In the genomic region with DNA sequence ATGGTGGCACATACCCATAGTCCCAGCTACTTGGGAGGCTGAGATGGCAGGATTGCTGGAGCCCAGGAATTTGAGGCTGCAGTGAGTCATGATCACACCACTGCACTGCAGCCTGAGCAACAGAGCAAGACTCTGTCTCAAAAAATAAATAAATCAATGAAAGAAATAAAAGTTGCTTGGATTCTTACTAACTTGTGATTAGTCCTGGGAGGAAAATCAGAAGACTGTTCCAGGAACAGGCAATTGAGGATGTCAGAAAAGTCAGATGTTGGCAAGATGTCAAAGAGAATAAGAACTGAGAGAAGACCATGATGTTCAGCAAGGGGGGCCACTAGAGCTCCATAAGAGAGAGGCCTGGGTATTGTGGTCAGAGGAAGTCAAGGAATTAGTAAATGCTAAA, we compare ENCODE assay signal across 14 cellular contexts. TPM values are rescaled to one million over a fixed set of nuclear protein-coding genes. Genes with fewer than 3 reads are reported as not detected.
DNase-seq lines count a peak whose midpoint lies in the region; ATAC-seq and TF ChIP-seq lines count a peak whose summit lies in the region.
"Not testable (repeated sequence)": the region's sequence is repeated elsewhere in the genome, so short reads cannot be mapped to it uniquely, and the experiment has no call there.
"Had no signal": no experiment of that assay in that cellular context is flagged by ENCODE, and none has a peak within 500 bp of the region (broad histone marks: within the 10 kb centered on the region; RNA-seq: fewer than 3 reads in every experiment).

No MANE protein-coding gene starts in this region.

- H3K4me2 ChIP-seq in Loucy (ENCODE audit: low read depth, low read length, poor library complexity, severe bottlenecking); trophoblast cell (ENCODE audit: low read length): not testable (repeated sequence)

- not testable (repeated sequence) for H3K79me2 ChIP-seq in Loucy (ENCODE audit: insufficient read depth, low read length); trophoblast cell (ENCODE audit: control insufficient read depth, insufficient read depth, low read length, poor library complexity)

- H3K36me3 Mint-ChIP-seq in T-helper 17 cell (ENCODE audit: low read depth); type B pancreatic cell: not testable (repeated sequence)

- not testable (repeated sequence) for H3K9me3 Mint-ChIP-seq in type B pancreatic cell

- peak overlapping the region; percentile 71 for H3K27ac Mint-ChIP-seq in T-helper 17 cell
- H3K27ac Mint-ChIP-seq in type B pancreatic cell = peak overlapping the region; percentile 72

- TF ChIP-seq POLR2A in breast epithelium (IDR thresholded peaks at IDR 0.05) = not testable (repeated sequence)

- not testable (repeated sequence) for H3K4me1 Mint-ChIP-seq in T-helper 17 cell
- peaks cover 12% of the 10 kb centered on the region for H3K4me1 Mint-ChIP-seq in type B pancreatic cell (ENCODE audit: unreplicated experiment)

- H3K4ac ChIP-seq in trophoblast cell (ENCODE audit: low read depth, low read length) = not testable (repeated sequence)

- H3K9me3 ChIP-seq in Loucy (ENCODE audit: insufficient read depth, low read depth, low read length); T-helper 17 cell (ENCODE audit: control insufficient read depth, low read length, poor library complexity, severe bottlenecking); breast epithelium; trophoblast cell (ENCODE audit: insufficient read depth, low read depth, low read length): not testable (repeated sequence)

- intact Hi-C loops in breast epithelium (cut with DNase I; ENCODE audit: low total_unique reads) = not testable (repeated sequence)

- peak overlapping the region; percentile 6 for H4K91ac ChIP-seq in trophoblast cell (ENCODE audit: low read depth, low read length)

- peaks cover 39% of the 10 kb centered on the region for H3K4me1 ChIP-seq in Loucy (ENCODE audit: insufficient read depth, low read length, poor library complexity, severe bottlenecking)
- not testable (repeated sequence) for H3K4me1 ChIP-seq in breast epithelium; trophoblast cell (ENCODE audit: control insufficient read depth in 1 of 2, insufficient read depth in 2 of 2, low read length in 2 of 2)

- H3K36me3 ChIP-seq in Loucy (ENCODE audit: insufficient read depth, low read length); breast epithelium; trophoblast cell (ENCODE audit: control insufficient read depth in 1 of 2, insufficient read depth in 2 of 2, low read length in 2 of 2): not testable (repeated sequence)

- not testable (repeated sequence) for H4K12ac ChIP-seq in trophoblast cell (ENCODE audit: low read depth, low read length)

- H3K27ac ChIP-seq in breast epithelium = peak overlapping the region; percentile 21 to 63
- H3K27ac ChIP-seq in trophoblast cell (ENCODE audit: low read depth, low read length) = not testable (repeated sequence)

- not testable (repeated sequence) for H3K79me1 ChIP-seq in trophoblast cell (ENCODE audit: low read length)

- not testable (repeated sequence) for H3K18ac ChIP-seq in trophoblast cell (ENCODE audit: low read length)

- not testable (repeated sequence) for H2AK5ac ChIP-seq in trophoblast cell (ENCODE audit: low read length)

- H3K27me3 ChIP-seq in Loucy (ENCODE audit: insufficient read depth, low read length, poor library complexity, severe bottlenecking); breast epithelium; trophoblast cell (ENCODE audit: insufficient read depth, low read length): not testable (repeated sequence)

- H3K27me3 Mint-ChIP-seq in T-helper 17 cell = peaks cover 14% of the 10 kb centered on the region
- H3K27me3 Mint-ChIP-seq in type B pancreatic cell = not testable (repeated sequence)

- H3K4me3 ChIP-seq in Loucy (ENCODE audit: low read length, poor library complexity, severe bottlenecking); breast epithelium; fibroblast of mammary gland (ENCODE audit: control insufficient read depth, low read depth, low read length); trophoblast cell (ENCODE audit: low read depth, low read length): not testable (repeated sequence)

- ATAC-seq in T-helper 17 cell = not testable (repeated sequence)

- H2AFZ ChIP-seq in Loucy (ENCODE audit: low read length); trophoblast cell (ENCODE audit: insufficient read depth, low read length, poor library complexity): not testable (repeated sequence)

- H3K9ac ChIP-seq in Loucy (ENCODE audit: low read depth, low read length, poor library complexity, severe bottlenecking) = peak overlapping the region; percentile 53
- H3K9ac ChIP-seq in trophoblast cell (ENCODE audit: low read length) = not testable (repeated sequence)

- TF ChIP-seq CTCF in Loucy (conservative IDR thresholded peaks at IDR 0.05; ENCODE audit: low read length); breast epithelium (IDR thresholded peaks at IDR 0.05); fibroblast of mammary gland (conservative IDR thresholded peaks at IDR 0.05; ENCODE audit: control insufficient read depth, insufficient read depth, low read depth, low read length); type B pancreatic cell (conservative IDR thresholded peaks at IDR 0.05): not testable (repeated sequence)

- H2BK12ac ChIP-seq in trophoblast cell (ENCODE audit: low read length) = not testable (repeated sequence)

- H3F3A ChIP-seq in Loucy (ENCODE audit: low read depth) = not testable (repeated sequence)

- H4K20me1 ChIP-seq in Loucy (ENCODE audit: insufficient read depth, low read length, poor library complexity, severe bottlenecking) = not testable (repeated sequence)

- not testable (repeated sequence) for H2BK5ac ChIP-seq in trophoblast cell (ENCODE audit: low read depth, low read length, poor library complexity)

- H2BK120ac ChIP-seq in trophoblast cell (ENCODE audit: insufficient read depth, low read length, poor library complexity) = peak overlapping the region; percentile 33

- H3K9me2 ChIP-seq in Loucy (replicated peaks; ENCODE audit: low read depth, low read length) = not testable (repeated sequence)

- H3K14ac ChIP-seq in trophoblast cell (ENCODE audit: low read length) = not testable (repeated sequence)

- not testable (repeated sequence) for H4K8ac ChIP-seq in trophoblast cell (ENCODE audit: low read depth, low read length)

- not testable (repeated sequence) for H3K23ac ChIP-seq in trophoblast cell (ENCODE audit: low read length)

- DNase-seq in Daoy (ENCODE audit: low read depth) (peak; percentile 45), fibroblast of mammary gland (ENCODE audit: low read depth) (peak; percentile 64), kidney glomerular epithelial cell (lab: John Stamatoyannopoulos, UW) (peak; percentile 56)
- not testable (repeated sequence) for DNase-seq in T-helper 17 cell; breast epithelium (ENCODE audit: low spot score in 2 of 2); trophoblast cell; type B pancreatic cell (ENCODE audit: extremely low spot score, unreplicated experiment)

- H3K4me3 Mint-ChIP-seq in T-helper 17 cell, type B pancreatic cell: not testable (repeated sequence)

RNA-seq across cellular contexts. Expression of gene SLC38A11, which starts 35.6 kb away (rescaled TPM):
- total RNA-seq in Daoy (2014; rRNA removed; shearing (Covaris generic)) = not detected in 2 replicates
- total RNA-seq in T-helper 17 cell (1 to 10 TPM in 1 of 2 donors, not detected in 1; 1.6 TPM), breast epithelium (1 to 10 TPM in 2 of 3 donors, not detected in 1; 2.2 to 6.7 TPM), type B pancreatic cell (ENCODE audit: low replicate concordance) (3.7 and 13.4 TPM in 2 replicates)
- polyA plus RNA-seq in trophoblast cell (2013) = 0.04 and 0.05 TPM in 2 replicates
- total RNA-seq: activated naive CD4-positive, alpha-beta T cell treated with anti-CD3 and anti-CD28 coated beads for 36 hours; activated T-cell treated with anti-CD3 and anti-CD28 coated beads, Interleukin-2, amount 50 U/mL, for 4 hours; dermis blood vessel endothelial cell; lung microvascular endothelial cell; OCI-LY7 had no signal
- polyA plus RNA-seq: neural cell had no signal
